8 cellular contexts compared by ENCODE assay signal in genomic region chr11:113796663-113797259, GRCh38. TPM values are rescaled to one million over a fixed set of nuclear protein-coding genes. Genes with fewer than 3 reads are reported as not detected.
DNase-seq lines count a peak whose midpoint lies in the region; ATAC-seq and TF ChIP-seq lines count a peak whose summit lies in the region.

No MANE protein-coding gene starts in this region.

- no peaks in the 10 kb centered on the region for H3K27me3 ChIP-seq in OCI-LY3 (ENCODE audit: low read depth, low read length)

- no peak overlapping the region for H3K4me3 ChIP-seq in OCI-LY3 (ENCODE audit: low read length)

- peak; percentile 73 for ATAC-seq in GM18502 (IDR thresholded peaks at IDR 0.05; ENCODE audit: poor library complexity, unreplicated experiment)
- ATAC-seq in memory B cell (ENCODE audit: low read depth) = peak; percentile 66
- no peak for ATAC-seq in HG02623 (IDR thresholded peaks at IDR 0.05; ENCODE audit: unreplicated experiment)

- no peak overlapping the region for H3K27ac Mint-ChIP-seq in CD14-positive monocyte
- no peak overlapping the region for H3K27ac Mint-ChIP-seq in memory B cell

- H3K36me3 Mint-ChIP-seq in CD14-positive monocyte (peaks cover 23 to 30% of the 10 kb centered on the region in 2 donors), memory B cell (peaks cover 2% of the 10 kb centered on the region)

- no peaks in the 10 kb centered on the region for H3K9me3 ChIP-seq in OCI-LY3 (ENCODE audit: insufficient read depth, low read length)

- H3K4me1 Mint-ChIP-seq in CD14-positive monocyte = no peaks in the 10 kb centered on the region
- H3K4me1 Mint-ChIP-seq in memory B cell = no peaks in the 10 kb centered on the region

- H2AFZ ChIP-seq in OCI-LY3 (ENCODE audit: low read depth, low read length) = no peak overlapping the region

- no peak overlapping the region for H3K4me3 Mint-ChIP-seq in CD14-positive monocyte
- H3K4me3 Mint-ChIP-seq in memory B cell = no peak overlapping the region

- no peaks in the 10 kb centered on the region for H3K4me1 ChIP-seq in OCI-LY3 (ENCODE audit: low read length)

- no peak overlapping the region for H3K27ac ChIP-seq in OCI-LY3 (ENCODE audit: low read length)

- no peak overlapping the region for H3K9ac ChIP-seq in OCI-LY3 (ENCODE audit: low read length)

- no peak overlapping the region for H3K4me2 ChIP-seq in OCI-LY3 (ENCODE audit: low read length)

- TF ChIP-seq CTCF in CD14-positive monocyte (IDR thresholded peaks at IDR 0.05) = peak; percentile 74
- peak; percentile 60 for TF ChIP-seq CTCF in OCI-LY3 (IDR thresholded peaks at IDR 0.05; ENCODE audit: low read depth, low read length)

- peaks cover 30% of the 10 kb centered on the region for H3K36me3 ChIP-seq in OCI-LY3 (replicated peaks; ENCODE audit: low read depth, low read length)

- H4K20me1 ChIP-seq in OCI-LY3 (ENCODE audit: insufficient read depth, low read length) = 0 out of 2 replicates have a peak, but pooled peaks cover 9% of the 10 kb centered on the region

- DNase-seq in CD14-positive monocyte (ENCODE audit: low spot score) (no peak), HT-29 (ENCODE audit: low spot score) (peak; percentile 81), dermis blood vessel endothelial cell (peak; percentile 67), memory B cell (ENCODE audit: low spot score in 2 of 2) (peak in 1 of 2 donors; percentile 7), mesenteric fat pad (ENCODE audit: low spot score) (no peak)

- intact Hi-C loops in CD14-positive monocyte (cut with micrococcal nuclease) = loop anchor here in 1 of 2 donors (10.0 kb wide), 1 partner anchor 492 kb away; no protein-coding TSS in a partner anchor

- H3K9me3 Mint-ChIP-seq in CD14-positive monocyte = peaks cover 0 to 3% (median 0%) of the 10 kb centered on the region in 7 donors
- H3K9me3 Mint-ChIP-seq in memory B cell = no peaks in the 10 kb centered on the region

- H3K27me3 Mint-ChIP-seq in CD14-positive monocyte (ENCODE audit: low read depth in 3 of 3) = peaks cover 0 to 3% (median 0%) of the 10 kb centered on the region in 3 donors
- H3K27me3 Mint-ChIP-seq in memory B cell = no peaks in the 10 kb centered on the region

- H3K79me2 ChIP-seq in OCI-LY3 (ENCODE audit: low read length) = no peaks in the 10 kb centered on the region

RNA-seq across cellular contexts. Expression of gene CLDN25, which starts 17.2 kb away (rescaled TPM):
- not detected for polyA plus RNA-seq in CD14-positive monocyte
- not detected in 2 replicates for total RNA-seq in HT-29 (2014; rRNA removed; shearing (Covaris generic))
- not detected in 2 replicates for total RNA-seq in dermis blood vessel endothelial cell
- not detected for total RNA-seq in mesenteric fat pad

RNA-seq across cellular contexts. Expression of gene ZW10, which starts 23.3 kb away (rescaled TPM):
- 10 to 100 TPM; 10.2 to 13.1 TPM for polyA plus RNA-seq in CD14-positive monocyte
- 12.3 and 13.4 TPM in 2 replicates for total RNA-seq in HT-29 (2014; rRNA removed; shearing (Covaris generic))
- total RNA-seq in dermis blood vessel endothelial cell = 23.3 and 31.6 TPM in 2 replicates
- total RNA-seq in mesenteric fat pad = 13.5 TPM

Comparison
In these comparisons a context has a peak if more than half of its experiments do, and no peak if none do; other contexts are left out.
1. DNase-seq: peak in HT-29 (single experiment) and dermis blood vessel endothelial cell (single experiment); none in CD14-positive monocyte (single experiment) and mesenteric fat pad (single experiment).